10 cellular contexts compared by ENCODE assay signal in the genomic region with DNA sequence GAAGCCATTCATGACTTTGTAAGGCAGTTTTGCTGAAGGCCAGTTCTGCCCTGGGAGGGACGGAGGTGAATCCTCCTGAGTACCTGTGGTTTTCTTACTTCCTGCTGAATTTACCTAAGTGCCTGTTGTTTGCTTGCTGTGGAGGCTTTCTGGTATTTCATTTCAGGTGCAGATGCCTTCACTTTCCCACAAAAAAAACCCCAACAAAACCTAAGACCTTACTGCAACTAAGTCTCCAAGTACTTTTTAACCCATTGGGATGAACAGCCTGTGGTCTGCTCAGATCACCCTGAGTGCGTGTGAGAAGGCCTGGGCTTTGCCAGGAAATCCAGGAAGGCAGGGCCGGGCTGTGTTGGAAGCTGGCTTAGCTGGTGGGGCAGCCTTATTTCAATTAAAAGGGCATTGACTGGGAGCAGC.
A peak's percentile ranks its signal among the peaks of the same experiment; 100 is the strongest.
DNase-seq lines count a peak whose midpoint lies in the region; ATAC-seq and TF ChIP-seq lines count a peak whose summit lies in the region.
"Had no signal": no experiment of that assay in that cellular context is flagged by ENCODE, and none has a peak within 500 bp of the region (broad histone marks: within the 10 kb centered on the region; RNA-seq: fewer than 3 reads in every experiment).

No MANE protein-coding gene starts in this region.

- H3K4me1 ChIP-seq in thyroid gland, result peaks cover 56 to 65% of the 10 kb centered on the region in 2 donors

- peak overlapping the region in 2 of 3 donors; percentile 9 to 11 for H3K27ac ChIP-seq in thyroid gland

- H3K36me3 ChIP-seq in thyroid gland, result no peaks in the 10 kb centered on the region
- H3K36me3 ChIP-seq: pancreas had no signal

- no peaks in the 10 kb centered on the region for H3K27me3 Mint-ChIP-seq in activated T-cell treated with anti-CD3 and anti-CD28 coated beads, Interleukin-2, amount 50 U/mL, for 4 hours (ENCODE audit: low read depth)
- H3K27me3 Mint-ChIP-seq in activated B cell treated with CpG ODN at 0.5 μM for 24 hours, result peaks cover 2% of the 10 kb centered on the region
- H3K27me3 Mint-ChIP-seq: stimulated activated naive CD8-positive, alpha-beta T cell treated with anti-CD3 and anti-CD28 coated beads, Interleukin-15, Interleukin-2, amounts not matched to agents 100 ng/mL and 50 ng/mL, for 24 hours had no signal

- H3K9me3 ChIP-seq in thyroid gland, result no peaks in the 10 kb centered on the region
- H3K9me3 ChIP-seq: pancreas had no signal

- intact Hi-C loops in activated B cell treated with CpG ODN at 0.5 μM for 24 hours (cut with micrococcal nuclease) (no loop called here), left ventricle myocardium superior (cut with micrococcal nuclease) (no loop called here), thyroid gland (cut with DNase I) (no loop called here)

- no peak overlapping the region for H3K27ac Mint-ChIP-seq in activated B cell treated with CpG ODN at 0.5 μM for 24 hours
- H3K27ac Mint-ChIP-seq: stimulated activated naive CD8-positive, alpha-beta T cell treated with anti-CD3 and anti-CD28 coated beads, Interleukin-15, Interleukin-2, amounts not matched to agents 100 ng/mL and 50 ng/mL, for 24 hours had no signal

- H3K4me3 Mint-ChIP-seq in activated T-cell treated with anti-CD3 and anti-CD28 coated beads, Interleukin-2, amount 50 U/mL, for 4 hours, result no peak overlapping the region
- H3K4me3 Mint-ChIP-seq in activated B cell treated with CpG ODN at 0.5 μM for 24 hours, result no peak overlapping the region
- H3K4me3 Mint-ChIP-seq: stimulated activated naive CD8-positive, alpha-beta T cell treated with anti-CD3 and anti-CD28 coated beads, Interleukin-15, Interleukin-2, amounts not matched to agents 100 ng/mL and 50 ng/mL, for 24 hours had no signal

- peak; percentile 43 to 58 for ATAC-seq in activated T-cell treated with anti-CD3 and anti-CD28 coated beads, Interleukin-2, amount 50 U/mL, for 4 hours
- ATAC-seq in activated B cell treated with CpG ODN at 0.5 μM for 24 hours (ENCODE audit: low read depth), result peak; percentile 45
- ATAC-seq in left ventricle myocardium superior, result peak; percentile 21
- no peak for ATAC-seq in HG02571 (IDR thresholded peaks at IDR 0.05; ENCODE audit: unreplicated experiment)

- DNase-seq in activated T-cell treated with anti-CD3 and anti-CD28 coated beads, Interleukin-2, amount 50 U/mL, for 4 hours, result no peak
- no peak for DNase-seq in activated T-cell treated with anti-CD3 and anti-CD28 coated beads, Interleukin-2, amount 50 U/mL, for 1 hour
- DNase-seq in activated B cell treated with CpG ODN at 0.5 μM for 24 hours (no peak), left ventricle myocardium superior (no peak), thyroid gland (peak; percentile 40 to 49), NCI-H345 treated with DMSO at 0.1 percent for 48 hours (lab: John Stamatoyannopoulos, UW; ENCODE audit: unreplicated experiment) (no peak), Kasumi-1 (lab: John Stamatoyannopoulos, UW) (no peak)
- DNase-seq: pancreas had no signal

- 53 to 68% methylated on average over 2 to 3 of the region's 3 CpGs for WGBS in thyroid gland, 2 donors

- H3K9me3 Mint-ChIP-seq in activated T-cell treated with anti-CD3 and anti-CD28 coated beads, Interleukin-2, amount 50 U/mL, for 4 hours, result peaks cover 11% of the 10 kb centered on the region
- peaks cover 3% of the 10 kb centered on the region for H3K9me3 Mint-ChIP-seq in activated B cell treated with CpG ODN at 0.5 μM for 24 hours

- POLR2A ChIA-PET in activated B cell treated with CpG ODN at 0.5 μM for 24 hours (lab: Charles Lee), result no interaction called here

- no peak overlapping the region for H3K4me3 ChIP-seq in thyroid gland (replicated peaks in 1 of 3)
- H3K4me3 ChIP-seq: pancreas had no signal

- peaks cover 20% of the 10 kb centered on the region for H3K36me3 Mint-ChIP-seq in activated T-cell treated with anti-CD3 and anti-CD28 coated beads, Interleukin-2, amount 50 U/mL, for 4 hours (ENCODE audit: insufficient read depth)
- H3K36me3 Mint-ChIP-seq in activated B cell treated with CpG ODN at 0.5 μM for 24 hours (ENCODE audit: low read depth), result peaks cover 11% of the 10 kb centered on the region

- TF ChIP-seq CTCF in activated B cell treated with CpG ODN at 0.5 μM for 24 hours (IDR thresholded peaks at IDR 0.05) (no peak), thyroid gland (IDR thresholded peaks at IDR 0.05) (no peak)

- H3K27me3 ChIP-seq in thyroid gland, result no peaks in the 10 kb centered on the region
- H3K27me3 ChIP-seq: pancreas had no signal

- peaks cover 47% of the 10 kb centered on the region for H3K4me1 Mint-ChIP-seq in activated T-cell treated with anti-CD3 and anti-CD28 coated beads, Interleukin-2, amount 50 U/mL, for 4 hours (ENCODE audit: low read depth)
- peaks cover 20% of the 10 kb centered on the region for H3K4me1 Mint-ChIP-seq in activated B cell treated with CpG ODN at 0.5 μM for 24 hours

- no peak for TF ChIP-seq POLR2A in thyroid gland (IDR thresholded peaks at IDR 0.05)

- CTCF ChIA-PET in activated B cell treated with CpG ODN at 0.5 μM for 24 hours (lab: Charles Lee), result no interaction called here

Comparison
In these comparisons a context has a peak if more than half of its experiments do, and no peak if none do; other contexts are left out.
1. DNase-seq: peak in thyroid gland (2 of 2); none in activated T-cell treated with anti-CD3 and anti-CD28 coated beads, Interleukin-2, amount 50 U/mL, for 4 hours (single experiment), activated T-cell treated with anti-CD3 and anti-CD28 coated beads, Interleukin-2, amount 50 U/mL, for 1 hour (single experiment), activated B cell treated with CpG ODN at 0.5 μM for 24 hours (single experiment), left ventricle myocardium superior (single experiment), NCI-H345 treated with DMSO at 0.1 percent for 48 hours (single experiment) and Kasumi-1 (0 of 2).